Comparison of ENCODE assay signal across 19 cellular contexts in genomic region chrX:139196890-139197289, GRCh38.
DNase-seq lines count a peak whose midpoint lies in the region; ATAC-seq, FAIRE-seq and TF ChIP-seq lines count a peak whose summit lies in the region.
"Had no signal": no experiment of that assay in that cellular context is flagged by ENCODE, and none has a peak within 500 bp of the region (broad histone marks: within the 10 kb centered on the region; RNA-seq: fewer than 3 reads in every experiment).

No MANE protein-coding gene starts in this region.

- no peaks in the 10 kb centered on the region for H3K9me3 ChIP-seq in psoas muscle
- H3K9me3 ChIP-seq: SJSA1 had no signal

- no peak overlapping the region for H3K4me3 ChIP-seq in psoas muscle
- H3K4me3 ChIP-seq: BLaER1, SJSA1 had no signal

- in situ Hi-C loops in GM13976 (cut with MboI; ENCODE audit: low sequenced_read_pairs, unreplicated experiment) = no loop called here

- H3K27ac ChIP-seq in psoas muscle = peak overlapping the region; percentile 84
- H3K27ac ChIP-seq: BLaER1, SJSA1 had no signal

- TF ChIP-seq CTCF in D721Med (IDR thresholded peaks at IDR 0.05; ENCODE audit: insufficient read depth, missing control alignments) (no peak), psoas muscle (IDR thresholded peaks at IDR 0.05) (no peak), GM13976 (IDR thresholded peaks at IDR 0.05; ENCODE audit: borderline replicate concordance, control extremely low read depth, extremely low read depth, insufficient read depth, missing control alignments) (no peak)

- peak; percentile 58 for FAIRE-seq in D721Med (lab: Jason Lieb, UNC)
- FAIRE-seq: A204.1, H54 had no signal

- no peak for DNase-seq in D721Med (ENCODE audit: insufficient read length, low spot score)
- DNase-seq in RPMI8226 = peak; percentile 24
- no peak for DNase-seq in psoas muscle
- no peak for DNase-seq in GM13976 (ENCODE audit: low spot score)
- no peak for DNase-seq in Right ventricle myocardium superior
- DNase-seq: Calu3; CD8-positive, alpha-beta T cell; DMS79; HFFc6; NCI-H1105 treated with DMSO at 0.1 percent for 48 hours; NCI-H1694; NCI-H510A treated with DMSO at 0.1 percent for 48 hours had no signal

- peak; percentile 53 for ATAC-seq in HG03354 (IDR thresholded peaks at IDR 0.05; ENCODE audit: poor library complexity, severe bottlenecking, unreplicated experiment)
- no peak for ATAC-seq in psoas muscle
- ATAC-seq in GM19328 (IDR thresholded peaks at IDR 0.05; ENCODE audit: unreplicated experiment) = no peak
- no peak for ATAC-seq in Right ventricle myocardium superior (ENCODE audit: poor library complexity)
- no peak for ATAC-seq in GM19023 (IDR thresholded peaks at IDR 0.05; ENCODE audit: unreplicated experiment)
- ATAC-seq: CD8-positive, alpha-beta T cell had no signal

- intact Hi-C loops in psoas muscle (cut with DNase I) = loop anchor here in 1 of 2 donors (10.0 kb wide), 1 partner anchor 432 kb away; no protein-coding TSS in a partner anchor
- intact Hi-C loops in Right ventricle myocardium superior (cut with DNase I) = no loop called here

- WGBS in psoas muscle, 3 donors = 62 to 83% (median 67%) methylated on average over 3 of the region's 3 CpGs

- peaks cover 9% of the 10 kb centered on the region for H3K4me1 ChIP-seq in psoas muscle
- H3K4me1 ChIP-seq: BLaER1 had no signal

- H3K27me3 ChIP-seq in psoas muscle (ENCODE audit: insufficient read depth in 3 of 3, low read length in 2 of 3) = peaks cover 0 to 12% (median 0%) of the 10 kb centered on the region in 3 donors
- H3K27me3 ChIP-seq: SJSA1 had no signal

- no peaks in the 10 kb centered on the region for H3K36me3 ChIP-seq in psoas muscle (ENCODE audit: insufficient read depth in 1 of 2, low read depth in 1 of 2)
- H3K36me3 ChIP-seq: BLaER1, SJSA1 had no signal
